ENCODE assay signal across 8 cellular contexts in genomic region chr4:163558539-163559044, GRCh38.
A peak's percentile ranks its signal among the peaks of the same experiment; 100 is the strongest.
DNase-seq lines count a peak whose midpoint lies in the region; ATAC-seq lines count a peak whose summit lies in the region.

No MANE protein-coding gene starts in this region.

- H3K27ac ChIP-seq in BLaER1 treated with 17β-estradiol and CSF1 and Interleukin-3, amounts not matched to agents 10 nM and 100 nM: peak overlapping the region in 9 of 11 experiments; percentile 36 to 83 (median 75); a peak in 16 of 22 replicates

- peak overlapping the region in 1 of 10 experiments; percentile 25; a peak in 2 of 20 replicates for H3K4me3 ChIP-seq in BLaER1 treated with 17β-estradiol and CSF1 and Interleukin-3, amounts not matched to agents 10 nM and 100 nM

- H3K27me3 ChIP-seq in BLaER1 treated with 17β-estradiol and CSF1 and Interleukin-3, amounts not matched to agents 10 nM and 100 nM: no peaks in the 10 kb centered on the region

- ATAC-seq in GM19438 (IDR thresholded peaks at IDR 0.05; ENCODE audit: low read depth, unreplicated experiment): peak; percentile 65
- peak; percentile 33 for ATAC-seq in HG03558 (IDR thresholded peaks at IDR 0.05; ENCODE audit: extremely low read depth, unreplicated experiment)
- peak; percentile 60 for ATAC-seq in esophagus mucosa

- H3K36me3 ChIP-seq in BLaER1 treated with 17β-estradiol and CSF1 and Interleukin-3, amounts not matched to agents 10 nM and 100 nM: peaks cover 0 to 67% (median 0%) of the 10 kb centered on the region in 11 experiments; a peak in 6 of 22 replicates

- DNase-seq in NCI-H1930 (lab: John Stamatoyannopoulos, UW): no peak
- DNase-seq in anterior cingulate cortex (lab: John Stamatoyannopoulos, UW): no peak
- no peak for DNase-seq in GF-D8 (lab: John Stamatoyannopoulos, UW)
- DNase-seq in ecto neural progenitor cell (ENCODE audit: low spot score): no peak

- H3K4me2 ChIP-seq in BLaER1 treated with 17β-estradiol and CSF1 and Interleukin-3, amounts not matched to agents 10 nM and 100 nM: peak overlapping the region; percentile 63 to 88 (median 79)

- H3K4me1 ChIP-seq in BLaER1 treated with 17β-estradiol and CSF1 and Interleukin-3, amounts not matched to agents 10 nM and 100 nM: peaks cover 16 to 69% (median 31%) of the 10 kb centered on the region in 10 experiments

- H3K9ac ChIP-seq in BLaER1 treated with 17β-estradiol and CSF1 and Interleukin-3, amounts not matched to agents 10 nM and 100 nM: peak overlapping the region in 6 of 11 experiments; percentile 29 to 66 (median 54); a peak in 10 of 22 replicates

- peaks cover 0 to 32% (median 8%) of the 10 kb centered on the region in 11 experiments; a peak in 14 of 22 replicates for H3K9me3 ChIP-seq in BLaER1 treated with 17β-estradiol and CSF1 and Interleukin-3, amounts not matched to agents 10 nM and 100 nM (replicated peaks in 1 of 11)

- H4K20me1 ChIP-seq in BLaER1 treated with 17β-estradiol and CSF1 and Interleukin-3, amounts not matched to agents 10 nM and 100 nM: peaks cover 0 to 40% (median 0%) of the 10 kb centered on the region in 11 experiments; a peak in 2 of 22 replicates
